In the genomic region with DNA sequence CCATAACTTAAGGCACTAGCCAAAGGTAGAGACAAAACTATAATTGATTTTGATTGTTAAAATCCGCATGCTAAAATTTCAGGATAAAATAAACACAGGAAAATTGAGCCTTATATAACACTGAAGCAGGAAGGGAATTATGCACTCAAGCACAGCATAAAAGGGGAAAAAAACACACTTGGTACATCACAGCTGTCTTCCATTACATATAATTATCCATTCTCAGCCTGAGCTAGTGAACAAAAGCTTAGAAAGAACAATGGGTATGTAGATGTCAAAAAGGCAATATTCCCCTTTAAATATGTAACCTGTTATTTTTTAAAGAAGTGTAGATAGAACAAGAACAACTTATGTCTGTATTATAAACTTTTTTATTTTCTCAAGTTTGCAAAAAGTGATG, we compare ENCODE assay signal across 25 cellular contexts.
DNase-seq lines count a peak whose midpoint lies in the region; ATAC-seq, FAIRE-seq and TF ChIP-seq lines count a peak whose summit lies in the region.
"Had no signal": no experiment of that assay in that cellular context is flagged by ENCODE, and none has a peak within 500 bp of the region (broad histone marks: within the 10 kb centered on the region; RNA-seq: fewer than 3 reads in every experiment).

No MANE protein-coding gene starts in this region.

- no peak overlapping the region for H3K27ac ChIP-seq in HEK293 (ENCODE audit: extremely low read depth, low read depth, low read length)
- H3K27ac ChIP-seq: cardiac muscle cell, suprapubic skin had no signal

- peak; percentile 83 for DNase-seq in NCI-H146 (lab: John Stamatoyannopoulos, UW)
- peak; percentile 93 for DNase-seq in NCI-H748 (lab: John Stamatoyannopoulos, UW; ENCODE audit: unreplicated experiment)
- DNase-seq in NOMO-1 treated with dmso at 0.1 percent for 144 hours (lab: John Stamatoyannopoulos, UW; ENCODE audit: unreplicated experiment) = no peak
- no peak for DNase-seq in DMS53 (lab: John Stamatoyannopoulos, UW)
- DNase-seq: activated CD4-positive, CD25-positive, alpha-beta regulatory T cell treated with anti-CD3 and anti-CD28 coated beads, Interleukin-2, amount 50 U/mL, for 72 hours; activated naive CD4-positive, alpha-beta T cell treated with anti-CD3 and anti-CD28 coated beads for 36 hours; activated T-cell treated with anti-CD3 and anti-CD28 coated beads, Interleukin-2, amount 50 U/mL, for 72 hours; amygdala; CD4-positive, alpha-beta memory T cell; cortex of kidney; DND-41; endodermal cell; Kasumi-1; NCI-H510A treated with DMSO at 0.1 percent for 48 hours; small intestine; SW 1271 had no signal

- CTCF ChIA-PET in HEK293 (lab: Yijun Ruan, JAX) = no interaction called here

- peak; percentile 85 for FAIRE-seq in islet of Langerhans (lab: Jason Lieb, UNC)
- FAIRE-seq: GM12891, small intestine, urothelium cell line had no signal

- no peak for TF ChIP-seq CTCF in HEK293 (tag by site-specific recombination; IDR thresholded peaks at IDR 0.05)

- H3K4me1 ChIP-seq in HEK293 (ENCODE audit: control insufficient read depth, insufficient read depth, low read length) = peaks cover 8% of the 10 kb centered on the region
- H3K4me1 ChIP-seq: suprapubic skin had no signal

- no peaks in the 10 kb centered on the region for H3K36me3 ChIP-seq in HEK293 (ENCODE audit: control insufficient read depth in 2 of 2, insufficient read depth in 1 of 2, low read length in 2 of 2)
- H3K36me3 ChIP-seq: cardiac muscle cell, suprapubic skin had no signal

- no peak overlapping the region for H3K4me3 ChIP-seq in HEK293 (ENCODE audit: low read depth, low read length)
- H3K4me3 ChIP-seq: cardiac muscle cell, suprapubic skin had no signal

- no peaks in the 10 kb centered on the region for H3K9me3 ChIP-seq in HEK293 (ENCODE audit: control insufficient read depth, insufficient read depth, low read depth, low read length)
- H3K9me3 ChIP-seq: suprapubic skin had no signal

- ATAC-seq in GM21619 (IDR thresholded peaks at IDR 0.05; ENCODE audit: unreplicated experiment) = no peak
- ATAC-seq: activated T-cell treated with anti-CD3 and anti-CD28 coated beads, Interleukin-2, amount 50 U/mL, for 72 hours; Right ventricle myocardium inferior; stimulated activated memory B cell treated with anti-CD40 and anti-IgM and Interleukin-4, amounts not matched to agents 10 μg/mL and 1 μg/mL and 100 μg/mL, for 72 hours had no signal

- POLR2A ChIA-PET in HEK293 (lab: Yijun Ruan, JAX) = no interaction called here

TF ChIP-seq in HEK293, 187 proteins besides CTCF, POLR2A, EP300 and RAD21:
- TF ChIP-seq IKZF3 (tag by site-specific recombination; IDR thresholded peaks at IDR 0.05) (peak; percentile 44; the same call in 1 of the 2 replicates), ZNF830 (tag by site-specific recombination; IDR thresholded peaks at IDR 0.05; ENCODE audit: low read depth) (no peak), SP7 (tag by site-specific recombination; IDR thresholded peaks at IDR 0.05) (peak; percentile 35; the same call in 1 of the 2 replicates), ZNF221 (tag by site-specific recombination; IDR thresholded peaks at IDR 0.05; ENCODE audit: borderline replicate concordance) (no peak)

Comparison
In these comparisons a context has a peak if more than half of its experiments do, and no peak if none do; other contexts are left out.
1. DNase-seq: peak in NCI-H146 (single experiment) and NCI-H748 (single experiment); none in NOMO-1 treated with dmso at 0.1 percent for 144 hours (single experiment) and DMS53 (single experiment).